In genomic region chrX:41512394-41512793, GRCh38 we compare ENCODE assay signal across 9 cellular contexts.
DNase-seq lines count a peak whose midpoint lies in the region; ATAC-seq, FAIRE-seq and TF ChIP-seq lines count a peak whose summit lies in the region.
"Had no signal": no experiment of that assay in that cellular context is flagged by ENCODE, and none has a peak within 500 bp of the region (broad histone marks: within the 10 kb centered on the region; RNA-seq: fewer than 3 reads in every experiment).

No MANE protein-coding gene starts in this region.

- ATAC-seq in GM18868 (IDR thresholded peaks at IDR 0.05; ENCODE audit: unreplicated experiment) (peak; percentile 87), GM21526 (IDR thresholded peaks at IDR 0.05; ENCODE audit: low FRiP score, unreplicated experiment) (peak; percentile 95), HG03280 (IDR thresholded peaks at IDR 0.05; ENCODE audit: unreplicated experiment) (peak; percentile 98), foreskin keratinocyte (no peak)

- no peaks in the 10 kb centered on the region for H3K9me3 Mint-ChIP-seq in activated naive CD8-positive, alpha-beta T cell treated with anti-CD3 and anti-CD28 coated beads for 36 hours

- H3K4me1 ChIP-seq in foreskin keratinocyte, result no peaks in the 10 kb centered on the region

- no peak for TF ChIP-seq CTCF in foreskin keratinocyte (conservative IDR thresholded peaks at IDR 0.05)

- H3K36me3 ChIP-seq in H7 (replicated peaks; ENCODE audit: control insufficient read depth, insufficient read depth, low read length), result no peaks in the 10 kb centered on the region

- no peak for TF ChIP-seq POLR2A in H54 (IDR thresholded peaks at IDR 0.05; ENCODE audit: low read depth, low read length)

- H3K4me1 Mint-ChIP-seq in activated naive CD8-positive, alpha-beta T cell treated with anti-CD3 and anti-CD28 coated beads for 36 hours, result peaks cover 23% of the 10 kb centered on the region

- no peak overlapping the region for H3K4me3 ChIP-seq in H7 (ENCODE audit: insufficient read depth, low read depth, low read length)

- H3K27me3 ChIP-seq in foreskin keratinocyte (no peaks in the 10 kb centered on the region), H7 (ENCODE audit: control insufficient read depth, insufficient read depth, low read length) (no peaks in the 10 kb centered on the region)

- no peak overlapping the region for H3K27ac ChIP-seq in foreskin keratinocyte

- no peaks in the 10 kb centered on the region for H3K27me3 Mint-ChIP-seq in activated naive CD8-positive, alpha-beta T cell treated with anti-CD3 and anti-CD28 coated beads for 36 hours

- H3K36me3 Mint-ChIP-seq in activated naive CD8-positive, alpha-beta T cell treated with anti-CD3 and anti-CD28 coated beads for 36 hours, result no peaks in the 10 kb centered on the region

- no peak for DNase-seq in activated naive CD8-positive, alpha-beta T cell treated with anti-CD3 and anti-CD28 coated beads for 36 hours
- DNase-seq in C1 segment of cervical spinal cord (lab: John Stamatoyannopoulos, UW) (no peak), foreskin keratinocyte (no peak), H54 (ENCODE audit: insufficient read length, low spot score) (no peak), H7 (no peak)

- peak overlapping the region; percentile 42 for H3K27ac Mint-ChIP-seq in activated naive CD8-positive, alpha-beta T cell treated with anti-CD3 and anti-CD28 coated beads for 36 hours

- H3K4me3 Mint-ChIP-seq in activated naive CD8-positive, alpha-beta T cell treated with anti-CD3 and anti-CD28 coated beads for 36 hours, result no peak overlapping the region

- FAIRE-seq in H54 (lab: Jason Lieb, UNC), result no peak
- FAIRE-seq: islet of Langerhans had no signal
